ENCODE assay signal across 8 cellular contexts in the genomic region with DNA sequence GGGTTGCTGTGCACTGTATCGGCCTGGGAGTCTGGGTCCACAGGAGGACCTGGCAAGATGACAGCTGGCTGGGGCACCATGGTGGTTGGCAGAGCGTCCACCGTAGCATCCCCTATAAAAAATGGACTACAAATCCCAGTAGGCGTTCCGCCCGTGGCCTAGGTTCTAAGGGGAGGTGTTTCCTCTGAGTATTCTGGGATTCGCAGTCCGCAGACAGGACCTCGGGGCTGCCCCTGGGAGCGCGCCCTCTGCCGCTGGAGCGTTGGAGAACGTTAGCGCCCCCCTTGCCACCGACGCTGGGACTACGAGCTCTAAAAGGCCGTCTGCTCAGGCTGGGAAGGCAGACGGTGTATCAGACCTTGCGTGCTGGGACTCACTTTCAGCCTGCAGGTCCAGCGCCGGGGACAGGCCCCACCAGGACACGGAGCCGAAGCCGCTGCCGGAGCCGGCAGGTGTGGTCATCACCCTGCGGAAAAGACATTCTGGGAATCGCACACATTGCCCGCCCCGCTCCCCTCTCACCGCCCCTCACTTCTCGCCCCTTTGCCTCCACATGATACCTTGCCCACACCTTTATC. TPM values are rescaled to one million over a fixed set of nuclear protein-coding genes. Genes with fewer than 3 reads are reported as not detected.
A peak's percentile ranks its signal among the peaks of the same experiment; 100 is the strongest.
DNase-seq lines count a peak whose midpoint lies in the region; ATAC-seq, FAIRE-seq and TF ChIP-seq lines count a peak whose summit lies in the region.

No MANE protein-coding gene starts in this region.

- peaks cover 5% of the 10 kb centered on the region for H3K4me1 ChIP-seq in parathyroid adenoma

- peak overlapping the region; percentile 81 for H3K4me2 ChIP-seq in parathyroid adenoma (ENCODE audit: low read length)

- peak overlapping the region; percentile 67 for H3K4me3 ChIP-seq in parathyroid adenoma (ENCODE audit: low read depth, low read length)

- DNase-seq in NCI-H2081 (lab: John Stamatoyannopoulos, UW) (peak; percentile 58 to 60), NCI-H2081 treated with DMSO at 0.1 percent for 48 hours (lab: John Stamatoyannopoulos, UW) (no peak), Kasumi-1 (lab: John Stamatoyannopoulos, UW) (peak; percentile 94 to 96), Right ventricle myocardium superior (peak; percentile 56), GM12892 (ENCODE audit: insufficient read length) (no peak)

- peak overlapping the region; percentile 85 for H3K4me3 Mint-ChIP-seq in activated naive CD8-positive, alpha-beta T cell

- no peaks in the 10 kb centered on the region for H3K36me3 ChIP-seq in parathyroid adenoma (ENCODE audit: control insufficient read depth, insufficient read depth, low read length)

- peaks cover 11% of the 10 kb centered on the region for H3K4me1 Mint-ChIP-seq in activated naive CD8-positive, alpha-beta T cell (ENCODE audit: low read depth)

- H3K9ac ChIP-seq in parathyroid adenoma, result no peak overlapping the region

- intact Hi-C loops in Right ventricle myocardium superior (cut with DNase I), result no loop called here

- H3K27ac Mint-ChIP-seq in activated naive CD8-positive, alpha-beta T cell, result no peak overlapping the region

- H3K27me3 ChIP-seq in parathyroid adenoma (ENCODE audit: control insufficient read depth, insufficient read depth, low read length), result no peaks in the 10 kb centered on the region

- no peak overlapping the region for H3K27ac ChIP-seq in parathyroid adenoma

- TF ChIP-seq CTCF in parathyroid adenoma (IDR thresholded peaks at IDR 0.05), result peak; percentile 58

- no peaks in the 10 kb centered on the region for H3K9me3 Mint-ChIP-seq in activated naive CD8-positive, alpha-beta T cell (ENCODE audit: low read depth)

- FAIRE-seq in GM12892 (lab: Jason Lieb, UNC), result no peak

- no peaks in the 10 kb centered on the region for H3K9me3 ChIP-seq in parathyroid adenoma (ENCODE audit: control insufficient read depth, low read length)

- H3K27me3 Mint-ChIP-seq in activated naive CD8-positive, alpha-beta T cell, result peaks cover 36% of the 10 kb centered on the region

- ATAC-seq in Right ventricle myocardium superior (ENCODE audit: poor library complexity), result peak; percentile 83

- H3K79me2 ChIP-seq in parathyroid adenoma, result no peaks in the 10 kb centered on the region

- H2AFZ ChIP-seq in parathyroid adenoma, result peak overlapping the region; percentile 82

- no peaks in the 10 kb centered on the region for H3K36me3 Mint-ChIP-seq in activated naive CD8-positive, alpha-beta T cell

- TF ChIP-seq POLR2A in GM12892 (IDR thresholded peaks at IDR 0.05; ENCODE audit: low read depth, low read length), result no peak

TF ChIP-seq in PFSK-1, 5 proteins besides CTCF, POLR2A, EP300 and RAD21:
- TF ChIP-seq POLR2AphosphoS5 (IDR thresholded peaks at IDR 0.05; ENCODE audit: low read depth, low read length) (no peak), TAF1 (IDR thresholded peaks at IDR 0.05; ENCODE audit: borderline replicate concordance, insufficient read depth, low read length) (no peak), FOXP2 (optimal IDR thresholded peaks at IDR 0.05; ENCODE audit: borderline replicate concordance, extremely low read depth, extremely low read length, insufficient read depth) (peak; percentile 84), SIN3A (IDR thresholded peaks at IDR 0.05; ENCODE audit: borderline replicate concordance, insufficient read depth, low read length) (no peak)
- TF ChIP-seq, protein P1, sequence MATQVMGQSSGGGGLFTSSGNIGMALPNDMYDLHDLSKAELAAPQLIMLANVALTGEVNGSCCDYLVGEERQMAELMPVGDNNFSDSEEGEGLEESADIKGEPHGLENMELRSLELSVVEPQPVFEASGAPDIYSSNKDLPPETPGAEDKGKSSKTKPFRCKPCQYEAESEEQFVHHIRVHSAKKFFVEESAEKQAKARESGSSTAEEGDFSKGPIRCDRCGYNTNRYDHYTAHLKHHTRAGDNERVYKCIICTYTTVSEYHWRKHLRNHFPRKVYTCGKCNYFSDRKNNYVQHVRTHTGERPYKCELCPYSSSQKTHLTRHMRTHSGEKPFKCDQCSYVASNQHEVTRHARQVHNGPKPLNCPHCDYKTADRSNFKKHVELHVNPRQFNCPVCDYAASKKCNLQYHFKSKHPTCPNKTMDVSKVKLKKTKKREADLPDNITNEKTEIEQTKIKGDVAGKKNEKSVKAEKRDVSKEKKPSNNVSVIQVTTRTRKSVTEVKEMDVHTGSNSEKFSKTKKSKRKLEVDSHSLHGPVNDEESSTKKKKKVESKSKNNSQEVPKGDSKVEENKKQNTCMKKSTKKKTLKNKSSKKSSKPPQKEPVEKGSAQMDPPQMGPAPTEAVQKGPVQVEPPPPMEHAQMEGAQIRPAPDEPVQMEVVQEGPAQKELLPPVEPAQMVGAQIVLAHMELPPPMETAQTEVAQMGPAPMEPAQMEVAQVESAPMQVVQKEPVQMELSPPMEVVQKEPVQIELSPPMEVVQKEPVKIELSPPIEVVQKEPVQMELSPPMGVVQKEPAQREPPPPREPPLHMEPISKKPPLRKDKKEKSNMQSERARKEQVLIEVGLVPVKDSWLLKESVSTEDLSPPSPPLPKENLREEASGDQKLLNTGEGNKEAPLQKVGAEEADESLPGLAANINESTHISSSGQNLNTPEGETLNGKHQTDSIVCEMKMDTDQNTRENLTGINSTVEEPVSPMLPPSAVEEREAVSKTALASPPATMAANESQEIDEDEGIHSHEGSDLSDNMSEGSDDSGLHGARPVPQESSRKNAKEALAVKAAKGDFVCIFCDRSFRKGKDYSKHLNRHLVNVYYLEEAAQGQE (IDR thresholded peaks at IDR 0.05; ENCODE audit: insufficient read depth in 1 of 2, low read depth in 2 of 2, low read length in 2 of 2), result 0 out of 4 replicates have a peak, but pooled peaks of 1 of the 2 experiments have one; percentile 6

RNA-seq across cellular contexts. Expression of a gene that starts 0.4 kb away (rescaled TPM):
- polyA plus RNA-seq in PFSK-1 (2012; ENCODE audit: insufficient read length, low read depth), result 36.8 TPM
- total RNA-seq in Right ventricle myocardium superior, result 0.59 TPM
- not detected for polyA plus RNA-seq in GM12892 (2012; ENCODE audit: missing spikeins)

RNA-seq across cellular contexts. Expression of a gene that starts 8.5 kb away (rescaled TPM):
- 5.7 TPM for polyA plus RNA-seq in PFSK-1 (2012; ENCODE audit: insufficient read length, low read depth)
- total RNA-seq in Right ventricle myocardium superior, result 4,564 TPM
- polyA plus RNA-seq in GM12892 (2012; ENCODE audit: missing spikeins), result not detected

RNA-seq across cellular contexts. Expression of a gene that starts 14.0 kb away (rescaled TPM):
- 0.72 TPM for polyA plus RNA-seq in PFSK-1 (2012; ENCODE audit: insufficient read length, low read depth)
- not detected for total RNA-seq in Right ventricle myocardium superior
- polyA plus RNA-seq in GM12892 (2012; ENCODE audit: missing spikeins), result not detected

RNA-seq across cellular contexts. Expression of a gene that starts 17.0 kb away (rescaled TPM):
- 268 TPM for polyA plus RNA-seq in PFSK-1 (2012; ENCODE audit: insufficient read length, low read depth)
- total RNA-seq in Right ventricle myocardium superior, result 54.1 TPM
- not detected for polyA plus RNA-seq in GM12892 (2012; ENCODE audit: missing spikeins)

RNA-seq across cellular contexts. Expression of a gene that starts 43.3 kb away (rescaled TPM):
- 26.9 TPM for polyA plus RNA-seq in PFSK-1 (2012; ENCODE audit: insufficient read length, low read depth)
- 0.54 TPM for total RNA-seq in Right ventricle myocardium superior
- polyA plus RNA-seq in GM12892 (2012; ENCODE audit: missing spikeins), result not detected

Comparison
In these comparisons a context has a peak if more than half of its experiments do, and no peak if none do; other contexts are left out.
1. DNase-seq: peak in NCI-H2081 (2 of 2), Kasumi-1 (2 of 2) and Right ventricle myocardium superior (single experiment); none in NCI-H2081 treated with DMSO at 0.1 percent for 48 hours (single experiment) and GM12892 (single experiment).